Comparison of ENCODE assay signal across 12 cellular contexts in the genomic region with DNA sequence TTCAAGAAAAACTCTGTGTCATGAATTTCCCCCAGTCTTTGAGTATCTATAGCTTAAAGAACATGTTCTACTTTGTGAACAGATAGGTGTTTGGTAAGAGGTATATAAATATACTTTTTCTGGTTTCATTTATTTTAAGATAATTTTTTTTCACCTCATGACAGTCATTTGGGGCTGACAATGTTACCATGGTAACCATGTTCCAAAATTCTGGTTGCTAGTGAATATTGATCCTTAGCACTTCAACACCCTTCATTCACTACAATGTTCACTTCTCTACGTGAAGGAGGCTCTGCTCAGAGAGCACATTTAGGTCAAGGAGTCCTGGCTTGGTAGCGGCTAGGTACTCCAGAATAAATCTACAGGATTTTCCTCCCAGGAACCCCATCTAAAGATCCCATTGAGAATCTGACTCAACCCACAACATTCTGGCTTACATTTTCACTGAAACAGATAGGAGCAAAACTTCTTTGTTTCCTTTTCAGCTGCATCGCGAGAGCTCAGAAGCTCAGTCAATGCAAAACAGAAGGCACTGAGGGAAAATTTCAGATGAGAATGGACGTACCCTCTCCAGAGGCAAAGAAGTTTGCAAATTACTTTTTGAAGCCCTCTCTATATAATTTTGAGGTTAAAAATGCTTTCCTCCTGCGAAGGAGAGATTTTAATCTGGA.
DNase-seq lines count a peak whose midpoint lies in the region; ATAC-seq and TF ChIP-seq lines count a peak whose summit lies in the region.
"Had no signal": no experiment of that assay in that cellular context is flagged by ENCODE, and none has a peak within 500 bp of the region (broad histone marks: within the 10 kb centered on the region; RNA-seq: fewer than 3 reads in every experiment).

No MANE protein-coding gene starts in this region.

- TF ChIP-seq CTCF in SK-N-SH (IDR thresholded peaks at IDR 0.05) = no peak
- TF ChIP-seq CTCF in gastroesophageal sphincter (IDR thresholded peaks at IDR 0.05) = no peak
- TF ChIP-seq CTCF in nephron progenitor cell (IDR thresholded peaks at IDR 0.05) = no peak

- ATAC-seq in gastroesophageal sphincter = no peak
- ATAC-seq: activated CD4-positive, CD25-positive, alpha-beta regulatory T cell treated with anti-CD3 and anti-CD28 coated beads, Interleukin-2, amount 50 U/mL, for 24 hours had no signal

- no peaks in the 10 kb centered on the region for H3K9me3 Mint-ChIP-seq in nephron progenitor cell
- H3K9me3 Mint-ChIP-seq: naive B cell had no signal

- TF ChIP-seq EP300 in SK-N-SH (IDR thresholded peaks at IDR 0.05; ENCODE audit: borderline replicate concordance in 1 of 2, low read depth in 1 of 2, low read length in 1 of 2) = no peak; a peak in 1 of 4 replicates
- no peak for TF ChIP-seq EP300 in gastroesophageal sphincter (IDR thresholded peaks at IDR 0.05)

- no peaks in the 10 kb centered on the region for H3K4me1 Mint-ChIP-seq in nephron progenitor cell

- H3K9ac ChIP-seq in SK-N-SH = peak overlapping the region; percentile 50

- no peaks in the 10 kb centered on the region for H3K9me2 ChIP-seq in SK-N-SH

- DNase-seq in ELR (ENCODE audit: low read depth) (peak; percentile 66), SK-N-SH (no peak), fibroblast of peridontal ligament (ENCODE audit: extremely low read depth) (peak; percentile 74), nephron progenitor cell (no peak), MV-4-11 (lab: John Stamatoyannopoulos, UW) (no peak)
- DNase-seq: DND-41, foreskin melanocyte, naive B cell, NCI-H146 had no signal

- no peak for TF ChIP-seq POLR2A in gastroesophageal sphincter (IDR thresholded peaks at IDR 0.05)

- TF ChIP-seq RAD21 in SK-N-SH (IDR thresholded peaks at IDR 0.05; ENCODE audit: low read length) = no peak

- no peaks in the 10 kb centered on the region for H4K20me1 ChIP-seq in SK-N-SH (ENCODE audit: insufficient read depth)

- H3K4me3 ChIP-seq in SK-N-SH (ENCODE audit: low read depth in 2 of 2, low read length in 1 of 2) = no peak overlapping the region
- no peak overlapping the region for H3K4me3 ChIP-seq in skin epidermis
- no peak overlapping the region for H3K4me3 ChIP-seq in gastroesophageal sphincter

- H3K4me3 Mint-ChIP-seq in nephron progenitor cell = no peak overlapping the region
- H3K4me3 Mint-ChIP-seq: naive B cell had no signal

- H3K27me3 ChIP-seq in SK-N-SH (ENCODE audit: insufficient read depth) (no peaks in the 10 kb centered on the region), gastroesophageal sphincter (no peaks in the 10 kb centered on the region)

- no peaks in the 10 kb centered on the region for H3K79me2 ChIP-seq in SK-N-SH (ENCODE audit: insufficient read depth)

- peaks cover 11% of the 10 kb centered on the region for H3K27me3 Mint-ChIP-seq in nephron progenitor cell (ENCODE audit: low read depth, poor library complexity)
- H3K27me3 Mint-ChIP-seq: naive B cell had no signal

- no peaks in the 10 kb centered on the region for H3K36me3 ChIP-seq in SK-N-SH (replicated peaks in 1 of 2; ENCODE audit: control insufficient read depth in 1 of 2, insufficient read depth in 2 of 2, low read length in 1 of 2)
- H3K36me3 ChIP-seq in gastroesophageal sphincter = no peaks in the 10 kb centered on the region

- CTCF ChIA-PET in SK-N-SH (lab: Yijun Ruan, JAX) = interaction anchor here (0.9 to 1.6 kb wide), 2 partner anchors 8 to 15 kb away, joined by 3 to 7 read pairs; no protein-coding TSS in a partner anchor

- no peak overlapping the region for H3K27ac Mint-ChIP-seq in nephron progenitor cell
- H3K27ac Mint-ChIP-seq: naive B cell had no signal

- H3K36me3 Mint-ChIP-seq in nephron progenitor cell (ENCODE audit: low read depth) = no peaks in the 10 kb centered on the region

- H3K4me2 ChIP-seq in SK-N-SH = peak overlapping the region; percentile 63; the same call in 1 of the 2 replicates

- peaks cover 36% of the 10 kb centered on the region for H3F3A ChIP-seq in SK-N-SH (replicated peaks; ENCODE audit: insufficient read depth)

- 0 out of 2 replicates have a peak overlapping the region, but pooled peaks have one; percentile 12 for H2AFZ ChIP-seq in SK-N-SH (ENCODE audit: low read depth)

- H3K4me1 ChIP-seq in SK-N-SH (ENCODE audit: control insufficient read depth in 1 of 2, insufficient read depth in 2 of 2, low read depth in 1 of 2, low read length in 1 of 2) (peaks cover 3 to 31% of the 10 kb centered on the region in 2 experiments), gastroesophageal sphincter (no peaks in the 10 kb centered on the region)

- no peaks in the 10 kb centered on the region for H3K9me3 ChIP-seq in SK-N-SH
- H3K9me3 ChIP-seq in gastroesophageal sphincter = no peaks in the 10 kb centered on the region

- POLR2A ChIA-PET in SK-N-SH (lab: Yijun Ruan, JAX) = no interaction called here

- 80% methylated on average over 6 of the region's 6 CpGs for WGBS in SK-N-SH (ENCODE audit: low lambda C conversion rate)
- WGBS in gastroesophageal sphincter (ENCODE audit: low coverage in 1 of 2), 2 donors = 72 to 92% methylated on average over 3 to 5 of the region's 6 CpGs

- H3K27ac ChIP-seq in SK-N-SH (ENCODE audit: low read depth in 2 of 2, low read length in 1 of 2) (peak overlapping the region; percentile 74 to 90; a peak in 3 of 4 replicates), skin epidermis (peak overlapping the region in 12 of 21 experiments; percentile 1 to 69 (median 46)), gastroesophageal sphincter (peak overlapping the region in 1 of 4 donors; percentile 35)

TF ChIP-seq in SK-N-SH, 30 proteins besides CTCF, POLR2A, EP300 and RAD21:
- TF ChIP-seq POLR2AphosphoS5 (IDR thresholded peaks at IDR 0.05; ENCODE audit: low read depth, low read length) (no peak), SIN3A (IDR thresholded peaks at IDR 0.05; ENCODE audit: borderline replicate concordance, low read depth, low read length) (no peak)

Comparison
In these comparisons a context has a peak if more than half of its experiments do, and no peak if none do; other contexts are left out.
1. DNase-seq: peak in ELR (single experiment) and fibroblast of peridontal ligament (single experiment); none in SK-N-SH (single experiment), nephron progenitor cell (single experiment) and MV-4-11 (single experiment).